In genomic region chr7:84331665-84332064, GRCh38 we compare ENCODE assay signal across 28 cellular contexts.
A peak's percentile ranks its signal among the peaks of the same experiment; 100 is the strongest.
DNase-seq lines count a peak whose midpoint lies in the region; ATAC-seq and TF ChIP-seq lines count a peak whose summit lies in the region.
"Had no signal": no experiment of that assay in that cellular context is flagged by ENCODE, and none has a peak within 500 bp of the region (broad histone marks: within the 10 kb centered on the region; RNA-seq: fewer than 3 reads in every experiment).

No MANE protein-coding gene starts in this region.

- CTCF ChIA-PET in A673 (lab: Charles Lee) (no interaction called here), IMR-90 (lab: Yijun Ruan, JAX) (no interaction called here)

- H3K14ac ChIP-seq in IMR-90 (replicated peaks; ENCODE audit: low read depth, low read length), result peak overlapping the region; percentile 40; the same call in 1 of the 2 replicates

- H3K79me1 ChIP-seq in IMR-90 (ENCODE audit: low read depth in 1 of 2, low read length in 2 of 2), result no peaks in the 10 kb centered on the region

- WGBS in IMR-90 (ENCODE audit: extremely low coverage in 2 of 2, insufficient read length in 1 of 2), 2 experiments, result no CpG with 5 or more reads among the region's 3 CpGs

- TF ChIP-seq CTCF in A673 (conservative IDR thresholded peaks at IDR 0.05; ENCODE audit: low read depth, low read length), result no peak
- no peak for TF ChIP-seq CTCF in IMR-90 (conservative IDR thresholded peaks at IDR 0.05; ENCODE audit: low read depth, low read length)
- no peak for TF ChIP-seq CTCF in astrocyte of the spinal cord (IDR thresholded peaks at IDR 0.05; ENCODE audit: low read depth, low read length)

- H2BK5ac ChIP-seq in IMR-90 (ENCODE audit: low read depth, low read length, poor library complexity, severe bottlenecking), result no peak overlapping the region

- peak overlapping the region; percentile 68 for H2AFZ ChIP-seq in IMR-90 (replicated peaks; ENCODE audit: low read length, poor library complexity)
- H2AFZ ChIP-seq: parathyroid adenoma had no signal

- no peak overlapping the region for H3K4me3 ChIP-seq in A673 (ENCODE audit: low read depth, low read length, poor library complexity, severe bottlenecking)
- no peak overlapping the region for H3K4me3 ChIP-seq in IMR-90 (ENCODE audit: insufficient read depth, low read depth, low read length)
- H3K4me3 ChIP-seq in astrocyte of the spinal cord (ENCODE audit: low read depth, low read length), result no peak overlapping the region
- H3K4me3 ChIP-seq in SJCRH30, result no peak overlapping the region
- H3K4me3 ChIP-seq: testis had no signal

- no peak for TF ChIP-seq POLR2A in IMR-90 (IDR thresholded peaks at IDR 0.05; ENCODE audit: low read depth, low read length)

- no peak overlapping the region for H3K56ac ChIP-seq in IMR-90 (ENCODE audit: extremely low read depth, insufficient read depth, low read length)

- H2AK5ac ChIP-seq in IMR-90 (ENCODE audit: low read depth, low read length), result no peak overlapping the region

- no peak overlapping the region for H3K4ac ChIP-seq in IMR-90 (ENCODE audit: low read depth, low read length)

- H3K18ac ChIP-seq in IMR-90 (ENCODE audit: low read depth, low read length), result no peak overlapping the region

- POLR2A ChIA-PET in A673 (lab: Charles Lee; ENCODE audit: low non-redundant PET) (no interaction called here), IMR-90 (lab: Charles Lee; ENCODE audit: unreplicated experiment) (no interaction called here)

- TF ChIP-seq RAD21 in IMR-90 (IDR thresholded peaks at IDR 0.05; ENCODE audit: low read length), result no peak

- no peaks in the 10 kb centered on the region for H3K4me1 ChIP-seq in A673 (ENCODE audit: insufficient read depth, low read length, poor library complexity, severe bottlenecking)
- no peaks in the 10 kb centered on the region for H3K4me1 ChIP-seq in IMR-90 (ENCODE audit: control insufficient read depth, insufficient read depth, low read length)
- H3K4me1 ChIP-seq in SJCRH30, result no peaks in the 10 kb centered on the region
- H3K4me1 ChIP-seq: parathyroid adenoma, testis had no signal

- H4K91ac ChIP-seq in IMR-90 (ENCODE audit: insufficient read depth, low read depth, low read length), result no peak overlapping the region

- intact Hi-C loops in A673 (cut with micrococcal nuclease; ENCODE audit: unreplicated experiment) (loop anchor here (10.0 kb wide), 1 partner anchor 683 kb away; no protein-coding TSS in a partner anchor), IMR-90 (cut with micrococcal nuclease) (loop anchor here (5.0 kb wide), 1 partner anchor 44 kb away; no protein-coding TSS in a partner anchor)

- ATAC-seq in IMR-90 (ENCODE audit: low read depth) (no peak), HG03159 (IDR thresholded peaks at IDR 0.05; ENCODE audit: unreplicated experiment) (no peak), GM21526 (IDR thresholded peaks at IDR 0.05; ENCODE audit: low FRiP score, unreplicated experiment) (no peak)
- ATAC-seq: left colon; natural killer cell treated with Interleukin-12 subunit alpha and Interleukin-12 subunit beta and Interleukin-15 and Interleukin-18, amount 100 ng/mL, for 72 hours; stimulated activated naive CD8-positive, alpha-beta T cell treated with anti-CD3 and anti-CD28 coated beads, Interleukin-15, Interleukin-2, amounts not matched to agents 100 U/mL and 50 U/mL, for 24 hours had no signal

- H2BK20ac ChIP-seq in IMR-90 (ENCODE audit: low read depth, low read length), result no peak overlapping the region

- no peaks in the 10 kb centered on the region for H3K36me3 ChIP-seq in A673 (ENCODE audit: insufficient read depth, low read length, poor library complexity, severe bottlenecking)
- no peaks in the 10 kb centered on the region for H3K36me3 ChIP-seq in IMR-90 (ENCODE audit: control insufficient read depth, insufficient read depth, low read length)
- H3K36me3 ChIP-seq in SJCRH30, result no peaks in the 10 kb centered on the region

- H3K27me3 ChIP-seq in A673 (replicated peaks; ENCODE audit: insufficient read depth, low read depth, low read length, poor library complexity), result no peaks in the 10 kb centered on the region
- no peaks in the 10 kb centered on the region for H3K27me3 ChIP-seq in IMR-90 (ENCODE audit: control insufficient read depth, insufficient read depth, low read length)
- H3K27me3 ChIP-seq in SJCRH30, result no peaks in the 10 kb centered on the region
- H3K27me3 ChIP-seq: testis had no signal

- DNase-seq in A673 (ENCODE audit: low spot score), result peak; percentile 19
- peak; percentile 16 for DNase-seq in IMR-90
- DNase-seq in astrocyte of the spinal cord (ENCODE audit: low read depth, low spot score), result peak; percentile 34
- peak; percentile 65 for DNase-seq in kidney tubule cell (ENCODE audit: low spot score)
- no peak for DNase-seq in Ammon's horn (ENCODE audit: low spot score)
- no peak for DNase-seq in SJCRH30
- DNase-seq: activated B cell treated with CpG ODN at 0.5 μM for 24 hours; activated CD4-positive, alpha-beta T cell treated with anti-CD3 and anti-CD28 coated beads, Interleukin-2, amount 50 U/mL, for 1 hour; activated effector memory CD4-positive, alpha-beta T cell treated with anti-CD3 and anti-CD28 coated beads, Interleukin-2, amount 50 U/mL, for 16 hours; activated naive CD8-positive, alpha-beta T cell treated with anti-CD3 and anti-CD28 coated beads for 36 hours; activated T-cell treated with anti-CD3 and anti-CD28 coated beads, Interleukin-2, amount 50 U/mL, for 24 hours; anterior cingulate cortex; caudate nucleus; DMS53; endodermal cell; Karpas-422; left colon; mammary epithelial cell; NCI-H1436 treated with DMSO at 0.1 percent for 48 hours; small intestine; stimulated activated naive CD8-positive, alpha-beta T cell treated with anti-CD3 and anti-CD28 coated beads, Interleukin-15, Interleukin-2, amounts not matched to agents 100 U/mL and 50 U/mL, for 24 hours; testis had no signal

- no peak overlapping the region for H3K9ac ChIP-seq in IMR-90 (ENCODE audit: low read depth, low read length)
- H3K9ac ChIP-seq: parathyroid adenoma had no signal

- H3K27ac ChIP-seq in A673 (ENCODE audit: low read depth, low read length, poor library complexity, severe bottlenecking) (no peak overlapping the region), IMR-90 (ENCODE audit: insufficient read depth, low read length) (no peak overlapping the region), SJCRH30 (no peak overlapping the region)
- H3K27ac ChIP-seq: HL-60, parathyroid adenoma, RWPE1, testis had no signal

- no peak overlapping the region for H2BK15ac ChIP-seq in IMR-90 (ENCODE audit: low read depth, low read length)

- no TSS peak for BruUV-seq in A673 (replicated peaks; lab: Mats Ljungman, UMichigan)
- no TSS peak for BruUV-seq in IMR-90 (replicated peaks; lab: Mats Ljungman, UMichigan)

- in situ Hi-C loops in IMR-90 (cut with MboI; ENCODE audit: low sequenced_read_pairs) (no loop called here), astrocyte of the spinal cord (cut with HindIII; ENCODE audit: low sequenced_read_pairs) (no loop called here)

- no peaks in the 10 kb centered on the region for H4K20me1 ChIP-seq in IMR-90 (ENCODE audit: insufficient read depth, low read length)

- H3K9me1 ChIP-seq in IMR-90 (ENCODE audit: insufficient read depth, low read length), result no peaks in the 10 kb centered on the region

- no peak overlapping the region for H4K5ac ChIP-seq in IMR-90 (ENCODE audit: low read depth, low read length)

- dilution Hi-C loops in IMR-90 (cut with HindIII; ENCODE audit: low sequenced_read_pairs, unreplicated experiment), result no loop called here

- no peak overlapping the region for H3K4me2 ChIP-seq in IMR-90 (ENCODE audit: low read depth, low read length)

- H4K8ac ChIP-seq in IMR-90 (ENCODE audit: low read depth in 2 of 2, low read length in 2 of 2), result no peak overlapping the region

- H2AK9ac ChIP-seq in IMR-90 (replicated peaks; ENCODE audit: low read depth, low read length, poor library complexity), result no peak overlapping the region

- no peak overlapping the region for H3K23ac ChIP-seq in IMR-90 (ENCODE audit: low read depth, low read length)

- H2BK120ac ChIP-seq in IMR-90 (ENCODE audit: low read depth, low read length), result no peak overlapping the region

- H3K9me3 ChIP-seq in A673 (ENCODE audit: low read depth, low read length, poor library complexity, severe bottlenecking) (no peaks in the 10 kb centered on the region), IMR-90 (ENCODE audit: control insufficient read depth, insufficient read depth, low read length) (no peaks in the 10 kb centered on the region), SJCRH30 (replicated peaks) (no peaks in the 10 kb centered on the region)
- H3K9me3 ChIP-seq: testis had no signal

TF ChIP-seq in IMR-90, 13 proteins besides CTCF, POLR2A, EP300 and RAD21:
- TF ChIP-seq MXI1 (IDR thresholded peaks at IDR 0.05; ENCODE audit: borderline replicate concordance, low read depth, low read length) (no peak), CEBPB (IDR thresholded peaks at IDR 0.05; ENCODE audit: low read depth, low read length) (no peak), MAFK (IDR thresholded peaks at IDR 0.05; ENCODE audit: low read depth, low read length) (no peak), RFX5 (IDR thresholded peaks at IDR 0.05; ENCODE audit: low read depth, low read length) (no peak), RCOR1 (IDR thresholded peaks at IDR 0.05; ENCODE audit: insufficient replicate concordance, low read length) (no peak), SMC3 (IDR thresholded peaks at IDR 0.05; ENCODE audit: low read depth, low read length) (no peak), NFE2L2 (IDR thresholded peaks at IDR 0.05; ENCODE audit: low read depth, low read length) (no peak), CHD1 (IDR thresholded peaks at IDR 0.05; ENCODE audit: low read depth, low read length) (no peak), BHLHE40 (IDR thresholded peaks at IDR 0.05; ENCODE audit: low read depth, low read length) (no peak), FOS (IDR thresholded peaks at IDR 0.05; ENCODE audit: low read depth, low read length) (no peak)
- TF ChIP-seq, protein P1, sequence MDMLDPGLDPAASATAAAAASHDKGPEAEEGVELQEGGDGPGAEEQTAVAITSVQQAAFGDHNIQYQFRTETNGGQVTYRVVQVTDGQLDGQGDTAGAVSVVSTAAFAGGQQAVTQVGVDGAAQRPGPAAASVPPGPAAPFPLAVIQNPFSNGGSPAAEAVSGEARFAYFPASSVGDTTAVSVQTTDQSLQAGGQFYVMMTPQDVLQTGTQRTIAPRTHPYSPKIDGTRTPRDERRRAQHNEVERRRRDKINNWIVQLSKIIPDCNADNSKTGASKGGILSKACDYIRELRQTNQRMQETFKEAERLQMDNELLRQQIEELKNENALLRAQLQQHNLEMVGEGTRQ (IDR thresholded peaks at IDR 0.05; ENCODE audit: low read depth, low read length), result no peak
- TF ChIP-seq, protein P2, sequence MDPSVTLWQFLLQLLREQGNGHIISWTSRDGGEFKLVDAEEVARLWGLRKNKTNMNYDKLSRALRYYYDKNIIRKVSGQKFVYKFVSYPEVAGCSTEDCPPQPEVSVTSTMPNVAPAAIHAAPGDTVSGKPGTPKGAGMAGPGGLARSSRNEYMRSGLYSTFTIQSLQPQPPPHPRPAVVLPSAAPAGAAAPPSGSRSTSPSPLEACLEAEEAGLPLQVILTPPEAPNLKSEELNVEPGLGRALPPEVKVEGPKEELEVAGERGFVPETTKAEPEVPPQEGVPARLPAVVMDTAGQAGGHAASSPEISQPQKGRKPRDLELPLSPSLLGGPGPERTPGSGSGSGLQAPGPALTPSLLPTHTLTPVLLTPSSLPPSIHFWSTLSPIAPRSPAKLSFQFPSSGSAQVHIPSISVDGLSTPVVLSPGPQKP (IDR thresholded peaks at IDR 0.05; ENCODE audit: borderline replicate concordance, low read depth, low read length), result no peak

Comparison
In these comparisons a context has a peak if more than half of its experiments do, and no peak if none do; other contexts are left out.
1. DNase-seq: peak in A673 (single experiment), IMR-90 (single experiment), astrocyte of the spinal cord (single experiment) and kidney tubule cell (single experiment); none in Ammon's horn (single experiment) and SJCRH30 (0 of 2).